In genomic region chr11:130087294-130087926, GRCh38 we compare ENCODE assay signal across 1 cellular context.
TF ChIP-seq lines count a peak whose summit lies in the region.

No MANE protein-coding gene starts in this region.

TF ChIP-seq in GM23338, 12 proteins besides CTCF, POLR2A, EP300 and RAD21 (continued from another document):
- no peak for TF ChIP-seq ETS1 (IDR thresholded peaks at IDR 0.05)
TF ChIP-seq in GM23338: peak in this region for 0.
